9 cellular contexts compared by ENCODE assay signal in the genomic region with DNA sequence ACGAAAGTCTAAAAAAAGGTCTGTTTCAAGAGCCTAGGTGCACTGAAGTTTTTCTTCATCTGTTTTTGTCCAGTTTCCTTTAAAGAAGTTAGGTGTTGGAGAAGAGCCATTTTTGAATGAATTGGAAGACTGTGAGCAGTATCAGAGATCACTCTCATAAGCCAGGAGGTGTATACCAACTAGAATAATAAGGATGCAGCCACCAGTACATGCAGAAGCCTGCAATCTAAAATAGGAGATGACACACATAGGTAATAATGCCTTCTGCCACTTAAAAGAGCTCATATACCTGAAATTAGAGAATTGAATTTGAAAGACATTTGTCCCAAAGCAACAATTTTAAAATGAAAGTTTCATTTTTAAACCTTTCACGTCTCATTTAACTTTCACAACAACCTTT.
DNase-seq lines count a peak whose midpoint lies in the region; ATAC-seq and TF ChIP-seq lines count a peak whose summit lies in the region.
"Had no signal": no experiment of that assay in that cellular context is flagged by ENCODE, and none has a peak within 500 bp of the region (broad histone marks: within the 10 kb centered on the region; RNA-seq: fewer than 3 reads in every experiment).

No MANE protein-coding gene starts in this region.

- CTCF ChIA-PET in CD8-positive, alpha-beta memory T cell (lab: Charles Lee): interaction anchor here (1.2 to 1.3 kb wide), 3 partner anchors 10 to 18 kb away, joined by 3 to 8 read pairs (median 3); no protein-coding TSS in a partner anchor
- CTCF ChIA-PET in Caco-2 (lab: Charles Lee): no interaction called here

- H3K27me3 ChIP-seq in CD8-positive, alpha-beta memory T cell (ENCODE audit: insufficient read depth, low read length, poor library complexity, severe bottlenecking): no peaks in the 10 kb centered on the region
- no peaks in the 10 kb centered on the region for H3K27me3 ChIP-seq in osteoblast (ENCODE audit: insufficient read depth, low read length)
- H3K27me3 ChIP-seq in Caco-2 (replicated peaks; ENCODE audit: control insufficient read depth, insufficient read depth, low read length): no peaks in the 10 kb centered on the region

- ATAC-seq in HG03064 (IDR thresholded peaks at IDR 0.05; ENCODE audit: low read depth, unreplicated experiment): peak; percentile 15
- ATAC-seq in activated naive CD8-positive, alpha-beta T cell treated with anti-CD3 and anti-CD28 coated beads, Interleukin-2, amount 10 ng/mL, durations not matched to agents 7 days and 5 days (ENCODE audit: low read depth): no peak

- POLR2A ChIA-PET in CD8-positive, alpha-beta memory T cell (lab: Charles Lee): interaction anchor here (0.9 to 2.9 kb wide), 2 partner anchors 16 to 18 kb away, joined by 4 to 13 read pairs; no protein-coding TSS in a partner anchor
- POLR2A ChIA-PET in activated naive CD8-positive, alpha-beta T cell treated with anti-CD3 and anti-CD28 coated beads, Interleukin-2, amount 10 ng/mL, durations not matched to agents 7 days and 5 days (lab: Charles Lee): interaction anchor here (0.6 to 3.9 kb wide), 5 partner anchors 8 to 81 kb away, joined by 3 to 22 read pairs (median 6); a partner anchor contains a TSS
- POLR2A ChIA-PET in Caco-2 (lab: Charles Lee): no interaction called here

- no TSS peak for BruUV-seq in Caco-2 (replicated peaks; lab: Mats Ljungman, UMichigan)

- H3K79me2 ChIP-seq in osteoblast (ENCODE audit: insufficient read depth, low read length): peaks cover 57% of the 10 kb centered on the region

- no peaks in the 10 kb centered on the region for H3K9me3 ChIP-seq in CD8-positive, alpha-beta memory T cell (ENCODE audit: low read length)
- no peaks in the 10 kb centered on the region for H3K9me3 ChIP-seq in osteoblast (ENCODE audit: low read depth, low read length)
- no peaks in the 10 kb centered on the region for H3K9me3 ChIP-seq in Caco-2

- peak overlapping the region; percentile 67 to 85 (median 77) for H3K4me3 Mint-ChIP-seq in CD8-positive, alpha-beta memory T cell
- peak overlapping the region; percentile 81 for H3K4me3 Mint-ChIP-seq in activated naive CD8-positive, alpha-beta T cell treated with anti-CD3 and anti-CD28 coated beads, Interleukin-2, amount 10 ng/mL, durations not matched to agents 7 days and 5 days
- H3K4me3 Mint-ChIP-seq in Caco-2 (ENCODE audit: unreplicated experiment): no peak overlapping the region

- peaks cover 0 to 5% (median 0%) of the 10 kb centered on the region in 3 donors for H3K36me3 Mint-ChIP-seq in CD8-positive, alpha-beta memory T cell
- H3K36me3 Mint-ChIP-seq in activated naive CD8-positive, alpha-beta T cell treated with anti-CD3 and anti-CD28 coated beads, Interleukin-2, amount 10 ng/mL, durations not matched to agents 7 days and 5 days: peaks cover 16% of the 10 kb centered on the region
- peaks cover 12% of the 10 kb centered on the region for H3K36me3 Mint-ChIP-seq in Caco-2 (ENCODE audit: insufficient read depth, unreplicated experiment)

- peak overlapping the region; percentile 38 for H3K4me2 ChIP-seq in osteoblast (ENCODE audit: insufficient read depth, low read length)

- no peaks in the 10 kb centered on the region for H3K36me3 ChIP-seq in CD8-positive, alpha-beta memory T cell (ENCODE audit: insufficient read depth, low read length)
- H3K36me3 ChIP-seq in osteoblast (ENCODE audit: insufficient read depth, low read length): no peaks in the 10 kb centered on the region
- H3K36me3 ChIP-seq in Caco-2 (ENCODE audit: control insufficient read depth, insufficient read depth, low read length): no peaks in the 10 kb centered on the region

- H4K20me1 ChIP-seq in osteoblast (ENCODE audit: insufficient read depth, low read length): no peaks in the 10 kb centered on the region

- no peak for DNase-seq in CD8-positive, alpha-beta memory T cell
- no peak for DNase-seq in activated naive CD8-positive, alpha-beta T cell treated with anti-CD3 and anti-CD28 coated beads, Interleukin-2, amount 10 ng/mL, durations not matched to agents 7 days and 5 days
- no peak for DNase-seq in osteoblast (ENCODE audit: insufficient read length, low spot score, missing footprints)
- DNase-seq in stimulated activated CD4-positive, alpha-beta T cell treated with anti-CD3 and anti-CD28 coated beads, Interleukin-15, amount 100 ng/mL, for 24 hours: no peak
- DNase-seq in Caco-2: no peak
- DNase-seq in EL: no peak
- DNase-seq: NCI-H1092 treated with DMSO at 0.1 percent for 48 hours, NCI-H82 had no signal

- peaks cover 0 to 1% (median 0%) of the 10 kb centered on the region in 5 donors for H3K9me3 Mint-ChIP-seq in CD8-positive, alpha-beta memory T cell
- no peaks in the 10 kb centered on the region for H3K9me3 Mint-ChIP-seq in activated naive CD8-positive, alpha-beta T cell treated with anti-CD3 and anti-CD28 coated beads, Interleukin-2, amount 10 ng/mL, durations not matched to agents 7 days and 5 days
- no peaks in the 10 kb centered on the region for H3K9me3 Mint-ChIP-seq in Caco-2 (ENCODE audit: unreplicated experiment)

- peak overlapping the region; percentile 46 for H3K4me3 ChIP-seq in CD8-positive, alpha-beta memory T cell (ENCODE audit: low read length)
- no peak overlapping the region for H3K4me3 ChIP-seq in osteoblast (ENCODE audit: insufficient read depth, low read length)
- no peak overlapping the region for H3K4me3 ChIP-seq in Caco-2 (ENCODE audit: low read depth, low read length)

- no peaks in the 10 kb centered on the region for H3K27me3 Mint-ChIP-seq in CD8-positive, alpha-beta memory T cell
- H3K27me3 Mint-ChIP-seq in activated naive CD8-positive, alpha-beta T cell treated with anti-CD3 and anti-CD28 coated beads, Interleukin-2, amount 10 ng/mL, durations not matched to agents 7 days and 5 days: no peaks in the 10 kb centered on the region
- H3K27me3 Mint-ChIP-seq in Caco-2 (ENCODE audit: insufficient read depth, unreplicated experiment): no peaks in the 10 kb centered on the region

- peaks cover 54 to 81% (median 64%) of the 10 kb centered on the region in 3 donors for H3K4me1 Mint-ChIP-seq in CD8-positive, alpha-beta memory T cell
- peaks cover 57% of the 10 kb centered on the region for H3K4me1 Mint-ChIP-seq in activated naive CD8-positive, alpha-beta T cell treated with anti-CD3 and anti-CD28 coated beads, Interleukin-2, amount 10 ng/mL, durations not matched to agents 7 days and 5 days
- H3K4me1 Mint-ChIP-seq in Caco-2 (ENCODE audit: low read depth, unreplicated experiment): peaks cover 22% of the 10 kb centered on the region

- intact Hi-C loops in Caco-2 (cut with micrococcal nuclease; ENCODE audit: unreplicated experiment): no loop called here

- H3K27ac Mint-ChIP-seq in CD8-positive, alpha-beta memory T cell: peak overlapping the region; percentile 57 to 96 (median 88)
- H3K27ac Mint-ChIP-seq in activated naive CD8-positive, alpha-beta T cell treated with anti-CD3 and anti-CD28 coated beads, Interleukin-2, amount 10 ng/mL, durations not matched to agents 7 days and 5 days: peak overlapping the region; percentile 94
- no peak overlapping the region for H3K27ac Mint-ChIP-seq in Caco-2 (ENCODE audit: unreplicated experiment)

- TF ChIP-seq CTCF in osteoblast (IDR thresholded peaks at IDR 0.05; ENCODE audit: extremely low read depth, low read depth, low read length): no peak
- no peak for TF ChIP-seq CTCF in Caco-2 (IDR thresholded peaks at IDR 0.05; ENCODE audit: insufficient read depth in 1 of 2, low read depth in 1 of 2, low read length in 1 of 2, severe bottlenecking in 1 of 2, unreplicated experiment in 1 of 2)

- no peak overlapping the region for H3K27ac ChIP-seq in CD8-positive, alpha-beta memory T cell (ENCODE audit: low read depth, low read length)
- peak overlapping the region; percentile 58 for H3K27ac ChIP-seq in osteoblast (ENCODE audit: low read depth, low read length)

- peaks cover 38% of the 10 kb centered on the region for H3K4me1 ChIP-seq in CD8-positive, alpha-beta memory T cell (ENCODE audit: insufficient read depth, low read length)
- H3K4me1 ChIP-seq in osteoblast (ENCODE audit: insufficient read depth, low read length): peaks cover 34% of the 10 kb centered on the region
- H3K4me1 ChIP-seq in Caco-2: peaks cover 8% of the 10 kb centered on the region; the same call in 1 of the 2 replicates

- H2AFZ ChIP-seq in osteoblast (ENCODE audit: low read length): no peak overlapping the region
